In the genomic region with DNA sequence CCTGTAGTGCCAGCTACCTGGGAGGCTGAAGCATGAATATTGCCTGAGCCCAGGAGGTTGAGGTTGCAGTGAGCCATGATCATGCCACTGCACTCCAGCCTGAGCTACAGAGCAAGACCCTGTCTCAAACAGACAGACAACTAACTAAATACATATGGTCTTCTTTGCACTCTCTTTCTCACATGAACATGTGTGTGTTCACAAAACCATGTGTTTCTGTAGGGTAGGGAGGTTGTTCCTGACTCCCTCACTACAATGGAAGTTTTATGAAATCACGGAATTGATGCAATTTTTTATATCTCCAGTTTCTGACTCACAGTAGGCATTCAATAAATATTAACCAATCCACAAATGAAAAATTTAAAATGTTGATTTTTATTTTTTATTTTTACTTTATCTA, we compare ENCODE assay signal across 21 cellular contexts.
"Had no signal": no experiment of that assay in that cellular context is flagged by ENCODE, and none has a peak within 500 bp of the region (broad histone marks: within the 10 kb centered on the region; RNA-seq: fewer than 3 reads in every experiment).

No MANE protein-coding gene starts in this region.

- H3K27me3 Mint-ChIP-seq: naive B cell had no signal

- H3K9me3 Mint-ChIP-seq: mesothelial cell of epicardium, naive B cell had no signal

- H3K27ac Mint-ChIP-seq: mesothelial cell of epicardium had no signal

- H3K4me1 Mint-ChIP-seq: naive B cell had no signal

- FAIRE-seq: colon, endothelial cell of umbilical vein, islet of Langerhans, keratinocyte had no signal

- ATAC-seq: foreskin keratinocyte, gastrocnemius medialis, heart right ventricle, left cardiac atrium, left lung, left ventricle myocardium superior, lower lobe of right lung, mucosa of descending colon had no signal

- DNase-seq: dermis blood vessel endothelial cell; dorsolateral prefrontal cortex; effector CD4-positive, alpha-beta T cell; effector memory CD4-positive, alpha-beta T cell; foreskin keratinocyte; gastrocnemius medialis; glutamatergic neuron; heart right ventricle; hippocampal formation; left cardiac atrium; left lung; left ventricle myocardium superior; lower lobe of right lung; mesenchymal stem cell; mucosa of descending colon; naive B cell had no signal

- H3K4me3 Mint-ChIP-seq: mesothelial cell of epicardium had no signal
